In genomic region chr22:38315801-38316339, GRCh38 we compare ENCODE assay signal across 8 cellular contexts. TPM values are rescaled to one million over a fixed set of nuclear protein-coding genes. Genes with fewer than 3 reads are reported as not detected.
DNase-seq lines count a peak whose midpoint lies in the region; ATAC-seq and TF ChIP-seq lines count a peak whose summit lies in the region.

No MANE protein-coding gene starts in this region.

- DNase-seq in activated T-cell treated with anti-CD3 and anti-CD28 coated beads, Interleukin-2, amount 50 U/mL, for 1 hour: peak; percentile 31
- no peak for DNase-seq in activated T-cell treated with anti-CD3 and anti-CD28 coated beads for 4 hours
- DNase-seq in fibroblast of the aortic adventitia (ENCODE audit: low read depth): peak; percentile 32
- no peak for DNase-seq in skeletal muscle cell (ENCODE audit: low read depth)
- no peak for DNase-seq in NCI-H1436 (lab: John Stamatoyannopoulos, UW)
- DNase-seq in stimulated activated naive CD4-positive, alpha-beta T cell treated with Interleukin-2 at 50 U/mL for 16 hours (lab: John Stamatoyannopoulos, UW): no peak

- H3K27ac ChIP-seq in VCaP: peak overlapping the region; percentile 94

- TF ChIP-seq CTCF in VCaP (conservative IDR thresholded peaks at IDR 0.05) (no peak), fibroblast of the aortic adventitia (IDR thresholded peaks at IDR 0.05; ENCODE audit: insufficient read depth, low read length) (no peak)

- H3K4me3 ChIP-seq in fibroblast of the aortic adventitia (ENCODE audit: low read depth, low read length): peak overlapping the region; percentile 80
- peak overlapping the region; percentile 63 for H3K4me3 ChIP-seq in skeletal muscle cell (ENCODE audit: low read depth, low read length)

- ATAC-seq in HG02571 (IDR thresholded peaks at IDR 0.05; ENCODE audit: unreplicated experiment): no peak

RNA-seq across cellular contexts. Expression of gene CSNK1E, which starts 1.4 kb away (rescaled TPM):
- 31.5 and 94.7 TPM in 2 replicates for total RNA-seq in fibroblast of the aortic adventitia (ENCODE audit: low replicate concordance)

RNA-seq across cellular contexts. Expression of gene TMEM184B, which starts 43.1 kb away (rescaled TPM):
- 20.2 and 46.0 TPM in 2 replicates for total RNA-seq in fibroblast of the aortic adventitia (ENCODE audit: low replicate concordance)

Comparison
In these comparisons a context has a peak if more than half of its experiments do, and no peak if none do; other contexts are left out.
1. DNase-seq: peak in activated T-cell treated with anti-CD3 and anti-CD28 coated beads, Interleukin-2, amount 50 U/mL, for 1 hour (single experiment) and fibroblast of the aortic adventitia (single experiment); none in activated T-cell treated with anti-CD3 and anti-CD28 coated beads for 4 hours (single experiment), skeletal muscle cell (single experiment), NCI-H1436 (single experiment) and stimulated activated naive CD4-positive, alpha-beta T cell treated with Interleukin-2 at 50 U/mL for 16 hours (single experiment).